Comparison of ENCODE assay signal across 10 cellular contexts in genomic region chr3:72123908-72124441, GRCh38.
A peak's percentile ranks its signal among the peaks of the same experiment; 100 is the strongest.
DNase-seq lines count a peak whose midpoint lies in the region; ATAC-seq and TF ChIP-seq lines count a peak whose summit lies in the region.
"Had no signal": no experiment of that assay in that cellular context is flagged by ENCODE, and none has a peak within 500 bp of the region (broad histone marks: within the 10 kb centered on the region; RNA-seq: fewer than 3 reads in every experiment).

No MANE protein-coding gene starts in this region.

- POLR2A ChIA-PET in activated CD8-positive, alpha-beta T cell treated with anti-CD3 and anti-CD28 coated beads for 36 hours (lab: Charles Lee), result interaction anchor here (0.6 kb wide), 2 partner anchors 16 to 42 kb away, joined by 3 read pairs; no protein-coding TSS in a partner anchor
- POLR2A ChIA-PET in activated CD8-positive, alpha-beta T cell treated with anti-CD3 and anti-CD28 coated beads, Interleukin-2, amount 10 ng/mL, durations not matched to agents 7 days and 5 days (lab: Charles Lee), result no interaction called here

- H3K27me3 ChIP-seq in WERI-Rb-1 (ENCODE audit: insufficient read depth, low read depth, severe bottlenecking), result no peaks in the 10 kb centered on the region

- H3K27me3 Mint-ChIP-seq in activated CD8-positive, alpha-beta T cell treated with anti-CD3 and anti-CD28 coated beads for 36 hours, result no peaks in the 10 kb centered on the region
- H3K27me3 Mint-ChIP-seq in activated CD8-positive, alpha-beta T cell treated with anti-CD3 and anti-CD28 coated beads, Interleukin-2, amount 10 ng/mL, durations not matched to agents 7 days and 5 days (ENCODE audit: low read depth), result no peaks in the 10 kb centered on the region
- H3K27me3 Mint-ChIP-seq: activated B cell treated with CpG ODN at 0.5 μM for 24 hours had no signal

- no peaks in the 10 kb centered on the region for H3K4me1 Mint-ChIP-seq in activated CD8-positive, alpha-beta T cell treated with anti-CD3 and anti-CD28 coated beads for 36 hours (ENCODE audit: low read depth)
- H3K4me1 Mint-ChIP-seq in activated CD8-positive, alpha-beta T cell treated with anti-CD3 and anti-CD28 coated beads, Interleukin-2, amount 10 ng/mL, durations not matched to agents 7 days and 5 days (ENCODE audit: low read depth), result no peaks in the 10 kb centered on the region
- H3K4me1 Mint-ChIP-seq: neural crest cell had no signal

- peak; percentile 29 for DNase-seq in activated CD8-positive, alpha-beta T cell treated with anti-CD3 and anti-CD28 coated beads for 36 hours
- no peak for DNase-seq in activated CD8-positive, alpha-beta T cell treated with anti-CD3 and anti-CD28 coated beads, Interleukin-2, amount 10 ng/mL, durations not matched to agents 7 days and 5 days
- peak; percentile 93 for DNase-seq in choroid plexus epithelial cell (ENCODE audit: low read depth)
- DNase-seq in renal cortical epithelial cell (ENCODE audit: low read depth), result peak; percentile 97
- no peak for DNase-seq in WERI-Rb-1
- DNase-seq in NCI-H2081 treated with DMSO at 0.1 percent for 48 hours (lab: John Stamatoyannopoulos, UW), result no peak
- DNase-seq: activated B cell treated with CpG ODN at 0.5 μM for 24 hours had no signal

- intact Hi-C loops in activated CD8-positive, alpha-beta T cell treated with anti-CD3 and anti-CD28 coated beads for 36 hours (cut with micrococcal nuclease), result no loop called here

- no peaks in the 10 kb centered on the region for H3K9me3 Mint-ChIP-seq in activated CD8-positive, alpha-beta T cell treated with anti-CD3 and anti-CD28 coated beads for 36 hours
- H3K9me3 Mint-ChIP-seq in activated CD8-positive, alpha-beta T cell treated with anti-CD3 and anti-CD28 coated beads, Interleukin-2, amount 10 ng/mL, durations not matched to agents 7 days and 5 days (ENCODE audit: insufficient read depth), result no peaks in the 10 kb centered on the region
- H3K9me3 Mint-ChIP-seq: activated B cell treated with CpG ODN at 0.5 μM for 24 hours, neural crest cell had no signal

- no peak overlapping the region for H3K27ac Mint-ChIP-seq in activated CD8-positive, alpha-beta T cell treated with anti-CD3 and anti-CD28 coated beads for 36 hours
- H3K27ac Mint-ChIP-seq in activated CD8-positive, alpha-beta T cell treated with anti-CD3 and anti-CD28 coated beads, Interleukin-2, amount 10 ng/mL, durations not matched to agents 7 days and 5 days, result no peak overlapping the region
- H3K27ac Mint-ChIP-seq: activated B cell treated with CpG ODN at 0.5 μM for 24 hours had no signal

- no peak overlapping the region for H3K27ac ChIP-seq in WERI-Rb-1

- H3K36me3 Mint-ChIP-seq in activated CD8-positive, alpha-beta T cell treated with anti-CD3 and anti-CD28 coated beads for 36 hours (ENCODE audit: low read depth), result no peaks in the 10 kb centered on the region
- H3K36me3 Mint-ChIP-seq in activated CD8-positive, alpha-beta T cell treated with anti-CD3 and anti-CD28 coated beads, Interleukin-2, amount 10 ng/mL, durations not matched to agents 7 days and 5 days (ENCODE audit: low read depth), result no peaks in the 10 kb centered on the region

- no peak overlapping the region for H3K4me3 ChIP-seq in choroid plexus epithelial cell (ENCODE audit: low read depth, low read length)
- no peak overlapping the region for H3K4me3 ChIP-seq in WERI-Rb-1 (ENCODE audit: low read depth, low read length)

- no peaks in the 10 kb centered on the region for H3K9me3 ChIP-seq in WERI-Rb-1 (ENCODE audit: severe bottlenecking)

- ATAC-seq in activated CD8-positive, alpha-beta T cell treated with anti-CD3 and anti-CD28 coated beads for 36 hours, result no peak
- no peak for ATAC-seq in activated CD8-positive, alpha-beta T cell treated with anti-CD3 and anti-CD28 coated beads, Interleukin-2, amount 10 ng/mL, durations not matched to agents 7 days and 5 days
- ATAC-seq in HG03565 (IDR thresholded peaks at IDR 0.05; ENCODE audit: unreplicated experiment), result peak; percentile 50
- ATAC-seq in HG03097 (IDR thresholded peaks at IDR 0.05; ENCODE audit: low FRiP score, unreplicated experiment), result no peak

- no peak for TF ChIP-seq CTCF in activated CD8-positive, alpha-beta T cell treated with anti-CD3 and anti-CD28 coated beads for 36 hours (IDR thresholded peaks at IDR 0.05)
- TF ChIP-seq CTCF in choroid plexus epithelial cell (conservative IDR thresholded peaks at IDR 0.05; ENCODE audit: low read depth, low read length) (no peak), WERI-Rb-1 (IDR thresholded peaks at IDR 0.05; ENCODE audit: low read depth, low read length) (no peak)

- CTCF ChIA-PET in activated CD8-positive, alpha-beta T cell treated with anti-CD3 and anti-CD28 coated beads for 36 hours (lab: Charles Lee), result no interaction called here
- CTCF ChIA-PET in activated CD8-positive, alpha-beta T cell treated with anti-CD3 and anti-CD28 coated beads, Interleukin-2, amount 10 ng/mL, durations not matched to agents 7 days and 5 days (lab: Charles Lee), result no interaction called here

- H3K36me3 ChIP-seq in WERI-Rb-1, result no peaks in the 10 kb centered on the region

- H3K4me3 Mint-ChIP-seq in activated CD8-positive, alpha-beta T cell treated with anti-CD3 and anti-CD28 coated beads for 36 hours, result no peak overlapping the region
- no peak overlapping the region for H3K4me3 Mint-ChIP-seq in activated CD8-positive, alpha-beta T cell treated with anti-CD3 and anti-CD28 coated beads, Interleukin-2, amount 10 ng/mL, durations not matched to agents 7 days and 5 days
- H3K4me3 Mint-ChIP-seq: activated B cell treated with CpG ODN at 0.5 μM for 24 hours, neural crest cell had no signal

Comparison
In these comparisons a context has a peak if more than half of its experiments do, and no peak if none do; other contexts are left out.
1. DNase-seq: peak in activated CD8-positive, alpha-beta T cell treated with anti-CD3 and anti-CD28 coated beads for 36 hours (single experiment), choroid plexus epithelial cell (single experiment) and renal cortical epithelial cell (single experiment); none in activated CD8-positive, alpha-beta T cell treated with anti-CD3 and anti-CD28 coated beads, Interleukin-2, amount 10 ng/mL, durations not matched to agents 7 days and 5 days (single experiment), WERI-Rb-1 (single experiment) and NCI-H2081 treated with DMSO at 0.1 percent for 48 hours (single experiment).